Comparison of ENCODE assay signal across 11 cellular contexts in genomic region chr16:85641776-85642176, GRCh38. TPM values are rescaled to one million over a fixed set of nuclear protein-coding genes. Genes with fewer than 3 reads are reported as not detected.
DNase-seq lines count a peak whose midpoint lies in the region; ATAC-seq and TF ChIP-seq lines count a peak whose summit lies in the region.
"Had no signal": no experiment of that assay in that cellular context is flagged by ENCODE, and none has a peak within 500 bp of the region (broad histone marks: within the 10 kb centered on the region; RNA-seq: fewer than 3 reads in every experiment).

No MANE protein-coding gene starts in this region.

- intact Hi-C loops in sigmoid colon (cut with DNase I), result no loop called here

- TF ChIP-seq CTCF in right atrium auricular region (IDR thresholded peaks at IDR 0.05) (no peak), sigmoid colon (IDR thresholded peaks at IDR 0.05) (no peak)

- H3K4me1 ChIP-seq in right atrium auricular region (peaks cover 0 to 65% of the 10 kb centered on the region in 2 donors), sigmoid colon (peaks cover 0 to 74% (median 52%) of the 10 kb centered on the region in 4 donors)

- H3K9me3 ChIP-seq in right atrium auricular region (no peaks in the 10 kb centered on the region), sigmoid colon (no peaks in the 10 kb centered on the region)

- H3K27ac ChIP-seq in right atrium auricular region, result peak overlapping the region in 1 of 2 donors; percentile 18
- H3K27ac ChIP-seq in sigmoid colon, result peak overlapping the region in 3 of 4 donors; percentile 49 to 74 (median 61)

- peak; percentile 44 for DNase-seq in GM03348 (ENCODE audit: low spot score)
- DNase-seq in UCSD-AML1 (lab: John Stamatoyannopoulos, UW; ENCODE audit: unreplicated experiment), result peak; percentile 22
- DNase-seq in right atrium auricular region (ENCODE audit: low spot score), result peak; percentile 70
- peak; percentile 85 for DNase-seq in sigmoid colon
- no peak for DNase-seq in SHP77 (lab: John Stamatoyannopoulos, UW)
- DNase-seq in HK-2 (ENCODE audit: unreplicated experiment), result no peak
- DNase-seq: activated CD8-positive, alpha-beta memory T cell treated with anti-CD3 and anti-CD28 coated beads, Interleukin-2, amount 50 U/mL, for 48 hours; NCI-H187 treated with DMSO at 0.1 percent for 48 hours; stimulated activated CD4-positive, alpha-beta T cell treated with anti-CD3 and anti-CD28 coated beads, Interleukin-4, amount 100 ng/mL, for 4 hours had no signal

- no peak overlapping the region for H3K4me3 ChIP-seq in right atrium auricular region
- H3K4me3 ChIP-seq in sigmoid colon, result no peak overlapping the region

- ATAC-seq in activated CD4-positive, CD25-positive, alpha-beta regulatory T cell treated with anti-CD3 and anti-CD28 coated beads, Interleukin-2, amount 50 U/mL, for 24 hours, result no peak
- no peak for ATAC-seq in HG02852 (IDR thresholded peaks at IDR 0.05; ENCODE audit: unreplicated experiment)

- no peak for TF ChIP-seq POLR2A in sigmoid colon (IDR thresholded peaks at IDR 0.05)

- no peak for TF ChIP-seq EP300 in sigmoid colon (IDR thresholded peaks at IDR 0.05)

- H3K27me3 ChIP-seq in right atrium auricular region (no peaks in the 10 kb centered on the region), sigmoid colon (no peaks in the 10 kb centered on the region)

- H3K36me3 ChIP-seq in right atrium auricular region (peaks cover 5% of the 10 kb centered on the region), sigmoid colon (no peaks in the 10 kb centered on the region)

- 28 to 72% methylated on average over 12 of the region's 12 CpGs for WGBS in sigmoid colon, 2 donors

RNA-seq across cellular contexts. Expression of gene GSE1, which starts 28.7 kb away (rescaled TPM):
- 10 to 100 TPM; 37.1 to 55.7 TPM for total RNA-seq in right atrium auricular region
- total RNA-seq in sigmoid colon, result 10 to 100 TPM; 30.8 to 76.7 (median 47.3) TPM
- polyA plus RNA-seq in sigmoid colon, result 10 to 100 TPM; 12.0 to 49.5 (median 19.4) TPM

RNA-seq across cellular contexts. Expression of gene GINS2, which starts 47.0 kb away (rescaled TPM):
- total RNA-seq in right atrium auricular region (under 1 TPM in 1 of 2 donors, not detected in 1; 0.15 TPM), sigmoid colon (under 1 TPM in 3 of 4 donors, not detected in 1; 0.16 to 0.54 (median 0.36) TPM)
- 1 to 10 TPM; 1.8 to 9.6 (median 5.3) TPM for polyA plus RNA-seq in sigmoid colon

Comparison
In these comparisons a context has a peak if more than half of its experiments do, and no peak if none do; other contexts are left out.
1. DNase-seq: peak in GM03348 (single experiment), UCSD-AML1 (single experiment), right atrium auricular region (single experiment) and sigmoid colon (single experiment); none in SHP77 (0 of 2) and HK-2 (single experiment).